ENCODE assay signal across 20 cellular contexts in genomic region chr5:120358949-120359348, GRCh38.
DNase-seq lines count a peak whose midpoint lies in the region; ATAC-seq and TF ChIP-seq lines count a peak whose summit lies in the region.
"Had no signal": no experiment of that assay in that cellular context is flagged by ENCODE, and none has a peak within 500 bp of the region (broad histone marks: within the 10 kb centered on the region; RNA-seq: fewer than 3 reads in every experiment).

No MANE protein-coding gene starts in this region.

- TF ChIP-seq RAD21 in IMR-90 (IDR thresholded peaks at IDR 0.05; ENCODE audit: low read length): no peak

- H3K9me3 Mint-ChIP-seq in activated T-helper 1 cell treated with anti-CD3 and anti-CD28 coated beads, Interleukin-12 subunit alpha, Interleukin-12 subunit beta, Interleukin-2, Interleukin-4 antibody, amounts not matched to agents 30 ng/mL and 10 ng/mL and 1 ng/mL, durations not matched to agents 14 hours and 24 hours and 36 hours: no peaks in the 10 kb centered on the region
- H3K9me3 Mint-ChIP-seq: GM23338 had no signal

- no peak overlapping the region for H3K9ac ChIP-seq in IMR-90 (ENCODE audit: low read depth, low read length)
- H3K9ac ChIP-seq in PC-3 (ENCODE audit: low read length): no peak overlapping the region
- H3K9ac ChIP-seq: BLaER1 had no signal

- H2BK5ac ChIP-seq in IMR-90 (ENCODE audit: low read depth, low read length, poor library complexity, severe bottlenecking): no peak overlapping the region

- no peaks in the 10 kb centered on the region for H3K9me3 ChIP-seq in IMR-90 (ENCODE audit: control insufficient read depth, insufficient read depth, low read length)
- no peaks in the 10 kb centered on the region for H3K9me3 ChIP-seq in PC-3 (ENCODE audit: low read length)
- H3K9me3 ChIP-seq: BLaER1 had no signal

- intact Hi-C loops in IMR-90 (cut with micrococcal nuclease): no loop called here
- intact Hi-C loops in PC-3 (cut with micrococcal nuclease): no loop called here
- intact Hi-C loops in activated T-helper 1 cell treated with anti-CD3 and anti-CD28 coated beads, Interleukin-12 subunit alpha, Interleukin-12 subunit beta, Interleukin-2, Interleukin-4 antibody, amounts not matched to agents 30 ng/mL and 10 ng/mL and 1 ng/mL, durations not matched to agents 14 hours and 24 hours and 36 hours (cut with micrococcal nuclease): no loop called here

- no peak overlapping the region for H3K56ac ChIP-seq in IMR-90 (ENCODE audit: extremely low read depth, insufficient read depth, low read length)

- no peak overlapping the region for H3K14ac ChIP-seq in IMR-90 (replicated peaks; ENCODE audit: low read depth, low read length)

- H3K4me1 ChIP-seq in IMR-90 (ENCODE audit: control insufficient read depth, insufficient read depth, low read length) (no peaks in the 10 kb centered on the region), PC-3 (ENCODE audit: insufficient read depth, low read length) (no peaks in the 10 kb centered on the region)

- H3K4me3 ChIP-seq in IMR-90 (ENCODE audit: insufficient read depth, low read depth, low read length) (no peak overlapping the region), PC-3 (ENCODE audit: low read length) (no peak overlapping the region), cardiac fibroblast (replicated peaks in 1 of 2; ENCODE audit: low read depth in 2 of 2, low read length in 2 of 2) (no peak overlapping the region)
- H3K4me3 ChIP-seq: BLaER1, GM23338, SJSA1 had no signal

- H3K27ac Mint-ChIP-seq in activated T-helper 1 cell treated with anti-CD3 and anti-CD28 coated beads, Interleukin-12 subunit alpha, Interleukin-12 subunit beta, Interleukin-2, Interleukin-4 antibody, amounts not matched to agents 30 ng/mL and 10 ng/mL and 1 ng/mL, durations not matched to agents 14 hours and 24 hours and 36 hours: no peak overlapping the region
- H3K27ac Mint-ChIP-seq: CD4-positive, alpha-beta memory T cell; GM23338 had no signal

- H3K9me1 ChIP-seq in IMR-90 (ENCODE audit: insufficient read depth, low read length): no peaks in the 10 kb centered on the region

- TF ChIP-seq CTCF in IMR-90 (conservative IDR thresholded peaks at IDR 0.05; ENCODE audit: low read depth, low read length) (no peak), PC-3 (conservative IDR thresholded peaks at IDR 0.05; ENCODE audit: low read depth, low read length) (no peak), cardiac fibroblast (IDR thresholded peaks at IDR 0.05; ENCODE audit: low read depth, low read length) (no peak)

- H2AFZ ChIP-seq in IMR-90 (replicated peaks; ENCODE audit: low read length, poor library complexity) (no peak overlapping the region), PC-3 (ENCODE audit: low read length) (no peak overlapping the region)
- H2AFZ ChIP-seq: GM23338 had no signal

- no peak overlapping the region for H3K23ac ChIP-seq in IMR-90 (ENCODE audit: low read depth, low read length)

- H3K79me1 ChIP-seq in IMR-90 (ENCODE audit: low read depth in 1 of 2, low read length in 2 of 2): no peaks in the 10 kb centered on the region

- H4K8ac ChIP-seq in IMR-90 (ENCODE audit: low read depth in 2 of 2, low read length in 2 of 2): no peak overlapping the region

- CTCF ChIA-PET in IMR-90 (lab: Yijun Ruan, JAX): no interaction called here
- CTCF ChIA-PET in PC-3 (lab: Charles Lee): no interaction called here

- no peaks in the 10 kb centered on the region for H3K27me3 Mint-ChIP-seq in activated T-helper 1 cell treated with anti-CD3 and anti-CD28 coated beads, Interleukin-12 subunit alpha, Interleukin-12 subunit beta, Interleukin-2, Interleukin-4 antibody, amounts not matched to agents 30 ng/mL and 10 ng/mL and 1 ng/mL, durations not matched to agents 14 hours and 24 hours and 36 hours (ENCODE audit: insufficient read depth)
- H3K27me3 Mint-ChIP-seq: CD4-positive, alpha-beta memory T cell had no signal

- DNase-seq in IMR-90 (peak; percentile 15), PC-3 (peak; percentile 39), cardiac fibroblast (ENCODE audit: low read depth in 2 of 2) (peak; percentile 60 to 66), iris pigment epithelial cell (ENCODE audit: low read depth) (peak; percentile 18), SKM-1 treated with dmso at 0.1 percent for 144 hours (lab: John Stamatoyannopoulos, UW; ENCODE audit: unreplicated experiment) (no peak)
- DNase-seq in stimulated activated naive CD4-positive, alpha-beta T cell treated with Interleukin-2 at 50 U/mL for 16 hours (lab: John Stamatoyannopoulos, UW): no peak
- no peak for DNase-seq in activated T-helper 1 cell treated with anti-CD3 and anti-CD28 coated beads, Interleukin-12 subunit alpha, Interleukin-12 subunit beta, Interleukin-2, Interleukin-4 antibody, amounts not matched to agents 30 ng/mL and 10 ng/mL and 1 ng/mL, durations not matched to agents 14 hours and 24 hours and 36 hours (ENCODE audit: low spot score)
- DNase-seq: CD4-positive, alpha-beta memory T cell; HCEC 1CT; Kasumi-1; MM.1S; NCI-H1694 treated with DMSO at 0.1 percent for 48 hours; NCI-H2107; NCI-H510A; NCI-H82 had no signal

- no peak for TF ChIP-seq POLR2A in IMR-90 (IDR thresholded peaks at IDR 0.05; ENCODE audit: low read depth, low read length)

- dilution Hi-C loops in IMR-90 (cut with HindIII; ENCODE audit: low sequenced_read_pairs, unreplicated experiment): no loop called here

- H3K27me3 ChIP-seq in IMR-90 (ENCODE audit: control insufficient read depth, insufficient read depth, low read length): no peaks in the 10 kb centered on the region
- H3K27me3 ChIP-seq in PC-3 (ENCODE audit: low read length): no peaks in the 10 kb centered on the region
- H3K27me3 ChIP-seq: BLaER1, SJSA1 had no signal

- ATAC-seq in IMR-90 (ENCODE audit: low read depth): no peak
- peak; percentile 20; the same call in 1 of the 2 replicates for ATAC-seq in PC-3
- no peak for ATAC-seq in GM21526 (IDR thresholded peaks at IDR 0.05; ENCODE audit: low FRiP score, unreplicated experiment)
- ATAC-seq: GM23338 had no signal

- H3K27ac ChIP-seq in IMR-90 (ENCODE audit: insufficient read depth, low read length): no peak overlapping the region
- H3K27ac ChIP-seq in PC-3 (ENCODE audit: low read length): no peak overlapping the region
- H3K27ac ChIP-seq: BLaER1, HL-60, SJSA1 had no signal

- H3K18ac ChIP-seq in IMR-90 (ENCODE audit: low read depth, low read length): no peak overlapping the region

- H3K9me2 ChIP-seq in PC-3 (replicated peaks; ENCODE audit: low read length): no peaks in the 10 kb centered on the region

- H3K4me2 ChIP-seq in IMR-90 (ENCODE audit: low read depth, low read length): no peak overlapping the region
- no peak overlapping the region for H3K4me2 ChIP-seq in PC-3 (ENCODE audit: low read length)
- H3K4me2 ChIP-seq: BLaER1, GM23338 had no signal

- H3K4me1 Mint-ChIP-seq in activated T-helper 1 cell treated with anti-CD3 and anti-CD28 coated beads, Interleukin-12 subunit alpha, Interleukin-12 subunit beta, Interleukin-2, Interleukin-4 antibody, amounts not matched to agents 30 ng/mL and 10 ng/mL and 1 ng/mL, durations not matched to agents 14 hours and 24 hours and 36 hours (ENCODE audit: low read depth): no peaks in the 10 kb centered on the region
- H3K4me1 Mint-ChIP-seq: CD4-positive, alpha-beta memory T cell; GM23338 had no signal

- no peak overlapping the region for H2AK5ac ChIP-seq in IMR-90 (ENCODE audit: low read depth, low read length)

- no peak overlapping the region for H2AK9ac ChIP-seq in IMR-90 (replicated peaks; ENCODE audit: low read depth, low read length, poor library complexity)

- no peak overlapping the region for H4K91ac ChIP-seq in IMR-90 (ENCODE audit: insufficient read depth, low read depth, low read length)

- in situ Hi-C loops in IMR-90 (cut with MboI; ENCODE audit: low sequenced_read_pairs): no loop called here

- H3K36me3 Mint-ChIP-seq in activated T-helper 1 cell treated with anti-CD3 and anti-CD28 coated beads, Interleukin-12 subunit alpha, Interleukin-12 subunit beta, Interleukin-2, Interleukin-4 antibody, amounts not matched to agents 30 ng/mL and 10 ng/mL and 1 ng/mL, durations not matched to agents 14 hours and 24 hours and 36 hours (ENCODE audit: low read depth): no peaks in the 10 kb centered on the region
- H3K36me3 Mint-ChIP-seq: CD4-positive, alpha-beta memory T cell had no signal

- no peak overlapping the region for H2BK20ac ChIP-seq in IMR-90 (ENCODE audit: low read depth, low read length)

- no peak overlapping the region for H3K4ac ChIP-seq in IMR-90 (ENCODE audit: low read depth, low read length)

- H4K5ac ChIP-seq in IMR-90 (ENCODE audit: low read depth, low read length): no peak overlapping the region

- no peaks in the 10 kb centered on the region for H3K79me2 ChIP-seq in PC-3 (ENCODE audit: low read length)

- POLR2A ChIA-PET in IMR-90 (lab: Charles Lee; ENCODE audit: unreplicated experiment) (no interaction called here), PC-3 (lab: Charles Lee; ENCODE audit: unreplicated experiment) (no interaction called here)

- H3F3A ChIP-seq in PC-3 (ENCODE audit: low read length, unreplicated experiment): no peaks in the 10 kb centered on the region

- no peaks in the 10 kb centered on the region for H4K20me1 ChIP-seq in IMR-90 (ENCODE audit: insufficient read depth, low read length)
- no peaks in the 10 kb centered on the region for H4K20me1 ChIP-seq in PC-3 (ENCODE audit: low read length)
- H4K20me1 ChIP-seq: BLaER1 had no signal

- no peak overlapping the region for H2BK15ac ChIP-seq in IMR-90 (ENCODE audit: low read depth, low read length)

- no TSS peak for BruUV-seq in IMR-90 (replicated peaks; lab: Mats Ljungman, UMichigan)
- no TSS peak for BruUV-seq in PC-3 (replicated peaks; lab: Mats Ljungman, UMichigan)

- H3K4me3 Mint-ChIP-seq in activated T-helper 1 cell treated with anti-CD3 and anti-CD28 coated beads, Interleukin-12 subunit alpha, Interleukin-12 subunit beta, Interleukin-2, Interleukin-4 antibody, amounts not matched to agents 30 ng/mL and 10 ng/mL and 1 ng/mL, durations not matched to agents 14 hours and 24 hours and 36 hours: no peak overlapping the region
- H3K4me3 Mint-ChIP-seq: CD4-positive, alpha-beta memory T cell; GM23338 had no signal

- H2BK120ac ChIP-seq in IMR-90 (ENCODE audit: low read depth, low read length): no peak overlapping the region

- no CpG with 5 or more reads among the region's 3 CpGs for WGBS in IMR-90 (ENCODE audit: extremely low coverage in 2 of 2, insufficient read length in 1 of 2), 2 experiments

- H3K36me3 ChIP-seq in IMR-90 (ENCODE audit: control insufficient read depth, insufficient read depth, low read length) (no peaks in the 10 kb centered on the region), PC-3 (ENCODE audit: low read depth, low read length) (no peaks in the 10 kb centered on the region)
- H3K36me3 ChIP-seq: BLaER1, SJSA1 had no signal

TF ChIP-seq in IMR-90, 13 proteins besides CTCF, POLR2A, EP300 and RAD21:
- TF ChIP-seq MAFK (IDR thresholded peaks at IDR 0.05; ENCODE audit: low read depth, low read length) (no peak), NFE2L2 (IDR thresholded peaks at IDR 0.05; ENCODE audit: low read depth, low read length) (no peak)
TF ChIP-seq in IMR-90: peak in this region for 0.

Comparison
In these comparisons a context has a peak if more than half of its experiments do, and no peak if none do; other contexts are left out.
1. DNase-seq: peak in IMR-90 (single experiment), PC-3 (single experiment), cardiac fibroblast (2 of 2) and iris pigment epithelial cell (single experiment); none in SKM-1 treated with dmso at 0.1 percent for 144 hours (single experiment), stimulated activated naive CD4-positive, alpha-beta T cell treated with Interleukin-2 at 50 U/mL for 16 hours (single experiment) and activated T-helper 1 cell treated with anti-CD3 and anti-CD28 coated beads, Interleukin-12 subunit alpha, Interleukin-12 subunit beta, Interleukin-2, Interleukin-4 antibody, amounts not matched to agents 30 ng/mL and 10 ng/mL and 1 ng/mL, durations not matched to agents 14 hours and 24 hours and 36 hours (single experiment).